Comparison of ENCODE assay signal across 14 cellular contexts in the genomic region with DNA sequence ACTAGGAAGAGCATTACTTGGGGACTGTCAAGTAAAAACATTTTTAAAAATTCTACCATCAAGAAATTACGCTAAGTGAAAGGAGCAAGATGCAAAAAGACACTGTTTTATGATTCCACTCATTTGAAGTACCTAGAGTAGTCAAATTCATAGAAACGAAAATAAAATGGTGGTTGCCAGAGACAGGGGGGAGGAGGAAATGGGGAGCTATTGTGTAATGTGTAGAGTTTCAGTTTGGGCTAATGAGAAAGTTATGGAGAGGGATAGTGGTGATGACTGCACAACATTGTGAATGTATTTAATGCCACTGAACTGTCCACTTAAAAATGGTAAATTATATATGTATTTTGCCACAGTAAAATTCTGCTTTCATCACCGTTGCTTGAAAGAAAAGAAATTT.
DNase-seq lines count a peak whose midpoint lies in the region; ATAC-seq and TF ChIP-seq lines count a peak whose summit lies in the region.
"Had no signal": no experiment of that assay in that cellular context is flagged by ENCODE, and none has a peak within 500 bp of the region (broad histone marks: within the 10 kb centered on the region; RNA-seq: fewer than 3 reads in every experiment).

No MANE protein-coding gene starts in this region.

- intact Hi-C loops in activated naive CD4-positive, alpha-beta T cell treated with anti-CD3 and anti-CD28 coated beads for 36 hours (cut with micrococcal nuclease) = loop anchor here (1.0 to 2.0 kb wide), 3 partner anchors 38 to 84 kb away; partner anchors contain the start of gene UST
- intact Hi-C loops in vagina (cut with DNase I) = no loop called here

- no peak overlapping the region for H3K4me3 ChIP-seq in vagina
- H3K4me3 ChIP-seq: esophagus muscularis mucosa had no signal

- no peak for TF ChIP-seq POLR2A in vagina (IDR thresholded peaks at IDR 0.05)

- peaks cover 13% of the 10 kb centered on the region for H3K27me3 Mint-ChIP-seq in activated naive CD4-positive, alpha-beta T cell treated with anti-CD3 and anti-CD28 coated beads, Interleukin-2, amount 10 ng/mL, durations not matched to agents 7 days and 5 days
- peaks cover 20% of the 10 kb centered on the region for H3K27me3 Mint-ChIP-seq in activated naive CD4-positive, alpha-beta T cell treated with anti-CD3 and anti-CD28 coated beads for 36 hours (ENCODE audit: low read depth)
- no peaks in the 10 kb centered on the region for H3K27me3 Mint-ChIP-seq in activated naive CD8-positive, alpha-beta T cell treated with anti-CD3 and anti-CD28 coated beads, Interleukin-2, amount 50 U/mL, for 24 hours

- H3K9me3 ChIP-seq in vagina = no peaks in the 10 kb centered on the region
- H3K9me3 ChIP-seq: esophagus muscularis mucosa had no signal

- no peak for TF ChIP-seq CTCF in vagina (IDR thresholded peaks at IDR 0.05)

- no peaks in the 10 kb centered on the region for H3K27me3 ChIP-seq in vagina
- H3K27me3 ChIP-seq: esophagus muscularis mucosa had no signal

- no peak overlapping the region for H3K27ac Mint-ChIP-seq in activated naive CD4-positive, alpha-beta T cell treated with anti-CD3 and anti-CD28 coated beads, Interleukin-2, amount 10 ng/mL, durations not matched to agents 7 days and 5 days
- H3K27ac Mint-ChIP-seq in activated naive CD4-positive, alpha-beta T cell treated with anti-CD3 and anti-CD28 coated beads for 36 hours = no peak overlapping the region
- H3K27ac Mint-ChIP-seq in activated naive CD8-positive, alpha-beta T cell treated with anti-CD3 and anti-CD28 coated beads, Interleukin-2, amount 50 U/mL, for 24 hours = peak overlapping the region; percentile 57

- peaks cover 4% of the 10 kb centered on the region for H3K4me1 ChIP-seq in vagina

- H3K36me3 ChIP-seq in vagina = no peaks in the 10 kb centered on the region
- H3K36me3 ChIP-seq: esophagus muscularis mucosa had no signal

- H3K4me3 Mint-ChIP-seq in activated naive CD4-positive, alpha-beta T cell treated with anti-CD3 and anti-CD28 coated beads, Interleukin-2, amount 10 ng/mL, durations not matched to agents 7 days and 5 days = peak overlapping the region; percentile 16
- no peak overlapping the region for H3K4me3 Mint-ChIP-seq in activated naive CD4-positive, alpha-beta T cell treated with anti-CD3 and anti-CD28 coated beads for 36 hours
- peak overlapping the region; percentile 53 for H3K4me3 Mint-ChIP-seq in activated naive CD8-positive, alpha-beta T cell treated with anti-CD3 and anti-CD28 coated beads, Interleukin-2, amount 50 U/mL, for 24 hours

- no peak for DNase-seq in activated naive CD4-positive, alpha-beta T cell treated with anti-CD3 and anti-CD28 coated beads, Interleukin-2, amount 10 ng/mL, durations not matched to agents 7 days and 5 days
- no peak for DNase-seq in activated naive CD4-positive, alpha-beta T cell treated with anti-CD3 and anti-CD28 coated beads for 36 hours
- peak; percentile 71 for DNase-seq in MV-4-11 (lab: John Stamatoyannopoulos, UW)
- no peak for DNase-seq in activated naive CD8-positive, alpha-beta T cell treated with anti-CD3 and anti-CD28 coated beads, Interleukin-2, amount 50 U/mL, for 24 hours
- no peak for DNase-seq in occipital lobe (lab: John Stamatoyannopoulos, UW)
- DNase-seq in SW480 (ENCODE audit: low spot score) = no peak
- DNase-seq in vagina (ENCODE audit: extremely low spot score in 2 of 2) = no peak
- DNase-seq: DMS53, KBM-7, midbrain, NCI-H2029 treated with DMSO at 0.1 percent for 48 hours, NCI-H82 had no signal

- peaks cover 17% of the 10 kb centered on the region for H3K4me1 Mint-ChIP-seq in activated naive CD4-positive, alpha-beta T cell treated with anti-CD3 and anti-CD28 coated beads, Interleukin-2, amount 10 ng/mL, durations not matched to agents 7 days and 5 days
- H3K4me1 Mint-ChIP-seq in activated naive CD4-positive, alpha-beta T cell treated with anti-CD3 and anti-CD28 coated beads for 36 hours (ENCODE audit: low read depth) = peaks cover 17% of the 10 kb centered on the region
- peaks cover 25% of the 10 kb centered on the region for H3K4me1 Mint-ChIP-seq in activated naive CD8-positive, alpha-beta T cell treated with anti-CD3 and anti-CD28 coated beads, Interleukin-2, amount 50 U/mL, for 24 hours

- no peaks in the 10 kb centered on the region for H3K36me3 Mint-ChIP-seq in activated naive CD4-positive, alpha-beta T cell treated with anti-CD3 and anti-CD28 coated beads, Interleukin-2, amount 10 ng/mL, durations not matched to agents 7 days and 5 days
- H3K36me3 Mint-ChIP-seq in activated naive CD4-positive, alpha-beta T cell treated with anti-CD3 and anti-CD28 coated beads for 36 hours (ENCODE audit: low read depth) = no peaks in the 10 kb centered on the region
- H3K36me3 Mint-ChIP-seq in activated naive CD8-positive, alpha-beta T cell treated with anti-CD3 and anti-CD28 coated beads, Interleukin-2, amount 50 U/mL, for 24 hours (ENCODE audit: low read depth) = no peaks in the 10 kb centered on the region

- no peak overlapping the region for H3K27ac ChIP-seq in vagina
- H3K27ac ChIP-seq: esophagus muscularis mucosa had no signal

- CTCF ChIA-PET in activated naive CD4-positive, alpha-beta T cell treated with anti-CD3 and anti-CD28 coated beads, Interleukin-2, amount 10 ng/mL, durations not matched to agents 7 days and 5 days (lab: Charles Lee) = no interaction called here
- CTCF ChIA-PET in activated naive CD4-positive, alpha-beta T cell treated with anti-CD3 and anti-CD28 coated beads for 36 hours (lab: Charles Lee) = no interaction called here

- no peaks in the 10 kb centered on the region for H3K9me3 Mint-ChIP-seq in activated naive CD4-positive, alpha-beta T cell treated with anti-CD3 and anti-CD28 coated beads, Interleukin-2, amount 10 ng/mL, durations not matched to agents 7 days and 5 days
- no peaks in the 10 kb centered on the region for H3K9me3 Mint-ChIP-seq in activated naive CD4-positive, alpha-beta T cell treated with anti-CD3 and anti-CD28 coated beads for 36 hours
- no peaks in the 10 kb centered on the region for H3K9me3 Mint-ChIP-seq in activated naive CD8-positive, alpha-beta T cell treated with anti-CD3 and anti-CD28 coated beads, Interleukin-2, amount 50 U/mL, for 24 hours

- peak; percentile 28 for ATAC-seq in activated naive CD8-positive, alpha-beta T cell treated with anti-CD3 and anti-CD28 coated beads, Interleukin-2, amount 50 U/mL, for 24 hours
- ATAC-seq in GM19035 (IDR thresholded peaks at IDR 0.05; ENCODE audit: unreplicated experiment) = no peak
